In genomic region chr12:3216726-3217682, GRCh38 we compare ENCODE assay signal across 10 cellular contexts.
DNase-seq lines count a peak whose midpoint lies in the region; ATAC-seq and TF ChIP-seq lines count a peak whose summit lies in the region.
"Had no signal": no experiment of that assay in that cellular context is flagged by ENCODE, and none has a peak within 500 bp of the region (broad histone marks: within the 10 kb centered on the region; RNA-seq: fewer than 3 reads in every experiment).

No MANE protein-coding gene starts in this region.

- TF ChIP-seq POLR2A in prostate gland (IDR thresholded peaks at IDR 0.05): no peak

- no peaks in the 10 kb centered on the region for H3K9me3 ChIP-seq in SK-N-SH
- no peaks in the 10 kb centered on the region for H3K9me3 ChIP-seq in prostate gland

- POLR2A ChIA-PET in SK-N-SH (lab: Yijun Ruan, JAX): interaction anchor here (1.0 to 1.2 kb wide), 2 partner anchors 10 to 12 kb away, joined by 3 to 4 read pairs; no protein-coding TSS in a partner anchor
- POLR2A ChIA-PET in activated CD4-positive, alpha-beta memory T cell treated with anti-CD3 and anti-CD28 coated beads, Interleukin-2, amount 10 ng/mL, durations not matched to agents 7 days and 5 days (lab: Charles Lee): no interaction called here

- H3F3A ChIP-seq in SK-N-SH (replicated peaks; ENCODE audit: insufficient read depth): peaks cover 16% of the 10 kb centered on the region

- no peaks in the 10 kb centered on the region for H3K9me2 ChIP-seq in SK-N-SH

- peak in 1 of 2 experiments; percentile 6; a peak in 1 of 4 replicates for TF ChIP-seq EP300 in SK-N-SH (IDR thresholded peaks at IDR 0.05; ENCODE audit: borderline replicate concordance in 1 of 2, low read depth in 1 of 2, low read length in 1 of 2)

- 87% methylated on average over 10 of the region's 12 CpGs for WGBS in SK-N-SH (ENCODE audit: low lambda C conversion rate)
- WGBS in prostate gland: 75% methylated on average over 11 of the region's 12 CpGs

- H3K4me3 Mint-ChIP-seq in activated CD4-positive, alpha-beta memory T cell treated with anti-CD3 and anti-CD28 coated beads, Interleukin-2, amount 10 ng/mL, durations not matched to agents 7 days and 5 days: no peak overlapping the region
- H3K4me3 Mint-ChIP-seq: activated CD4-positive, alpha-beta memory T cell treated with anti-CD3 and anti-CD28 coated beads for 36 hours; central memory CD8-positive, alpha-beta T cell had no signal

- H3K27ac ChIP-seq in SK-N-SH (ENCODE audit: low read depth in 2 of 2, low read length in 1 of 2) (peak overlapping the region in 1 of 2 experiments; percentile 75; a peak in 2 of 4 replicates), prostate gland (peak overlapping the region; percentile 39 to 79)

- H3K4me2 ChIP-seq in SK-N-SH: 0 out of 2 replicates have a peak overlapping the region, but pooled peaks have one; percentile 29

- no peaks in the 10 kb centered on the region for H3K4me1 Mint-ChIP-seq in activated CD4-positive, alpha-beta memory T cell treated with anti-CD3 and anti-CD28 coated beads, Interleukin-2, amount 10 ng/mL, durations not matched to agents 7 days and 5 days
- H3K4me1 Mint-ChIP-seq: central memory CD8-positive, alpha-beta T cell had no signal

- H3K27me3 ChIP-seq in SK-N-SH (ENCODE audit: insufficient read depth) (no peaks in the 10 kb centered on the region), prostate gland (replicated peaks; ENCODE audit: insufficient read depth) (no peaks in the 10 kb centered on the region)

- no peak for ATAC-seq in left lobe of liver

- H3K36me3 Mint-ChIP-seq in activated CD4-positive, alpha-beta memory T cell treated with anti-CD3 and anti-CD28 coated beads, Interleukin-2, amount 10 ng/mL, durations not matched to agents 7 days and 5 days (ENCODE audit: low read depth): no peaks in the 10 kb centered on the region
- H3K36me3 Mint-ChIP-seq: activated CD4-positive, alpha-beta memory T cell treated with anti-CD3 and anti-CD28 coated beads for 36 hours had no signal

- no peak overlapping the region for H3K9ac ChIP-seq in SK-N-SH

- H3K27me3 Mint-ChIP-seq in activated CD4-positive, alpha-beta memory T cell treated with anti-CD3 and anti-CD28 coated beads, Interleukin-2, amount 10 ng/mL, durations not matched to agents 7 days and 5 days: peaks cover 2% of the 10 kb centered on the region

- H3K4me3 ChIP-seq in SK-N-SH (ENCODE audit: low read depth in 2 of 2, low read length in 1 of 2) (no peak overlapping the region), prostate gland (no peak overlapping the region)

- H3K9me3 Mint-ChIP-seq in activated CD4-positive, alpha-beta memory T cell treated with anti-CD3 and anti-CD28 coated beads, Interleukin-2, amount 10 ng/mL, durations not matched to agents 7 days and 5 days: no peaks in the 10 kb centered on the region
- H3K9me3 Mint-ChIP-seq: activated CD4-positive, alpha-beta memory T cell treated with anti-CD3 and anti-CD28 coated beads for 36 hours; central memory CD8-positive, alpha-beta T cell had no signal

- no peaks in the 10 kb centered on the region for H3K79me2 ChIP-seq in SK-N-SH (ENCODE audit: insufficient read depth)

- H3K4me1 ChIP-seq in SK-N-SH (ENCODE audit: control insufficient read depth in 1 of 2, insufficient read depth in 2 of 2, low read depth in 1 of 2, low read length in 1 of 2) (peaks cover 31 to 47% of the 10 kb centered on the region in 2 experiments), prostate gland (replicated peaks) (peaks cover 26% of the 10 kb centered on the region)

- intact Hi-C loops in prostate gland (cut with DNase I) (no loop called here), head of caudate nucleus (cut with DNase I) (no loop called here)

- no peak overlapping the region for H2AFZ ChIP-seq in SK-N-SH (ENCODE audit: low read depth)

- TF ChIP-seq CTCF in SK-N-SH (IDR thresholded peaks at IDR 0.05): no peak
- no peak for TF ChIP-seq CTCF in prostate gland (IDR thresholded peaks at IDR 0.05)

- H3K27ac Mint-ChIP-seq in activated CD4-positive, alpha-beta memory T cell treated with anti-CD3 and anti-CD28 coated beads, Interleukin-2, amount 10 ng/mL, durations not matched to agents 7 days and 5 days: no peak overlapping the region
- H3K27ac Mint-ChIP-seq: activated CD4-positive, alpha-beta memory T cell treated with anti-CD3 and anti-CD28 coated beads for 36 hours had no signal

- H3K36me3 ChIP-seq in SK-N-SH (replicated peaks in 1 of 2; ENCODE audit: control insufficient read depth in 1 of 2, insufficient read depth in 2 of 2, low read length in 1 of 2) (no peaks in the 10 kb centered on the region), prostate gland (no peaks in the 10 kb centered on the region)

- CTCF ChIA-PET in SK-N-SH (lab: Yijun Ruan, JAX): interaction anchor here (1.2 to 7.9 kb wide), 5 partner anchors 10 to 81 kb away, joined by 3 to 56 read pairs (median 22); no protein-coding TSS in a partner anchor
- CTCF ChIA-PET in activated CD4-positive, alpha-beta memory T cell treated with anti-CD3 and anti-CD28 coated beads, Interleukin-2, amount 10 ng/mL, durations not matched to agents 7 days and 5 days (lab: Charles Lee): no interaction called here

- H4K20me1 ChIP-seq in SK-N-SH (ENCODE audit: insufficient read depth): no peaks in the 10 kb centered on the region

- TF ChIP-seq RAD21 in SK-N-SH (IDR thresholded peaks at IDR 0.05; ENCODE audit: low read length): no peak

- DNase-seq in EH (ENCODE audit: low read depth) (peak; percentile 91), SK-N-SH (no peak), fibroblast of gingiva (ENCODE audit: low read depth) (peak; percentile 35), prostate gland (ENCODE audit: low spot score) (no peak), head of caudate nucleus (no peak), cerebellar nuclear complex (lab: John Stamatoyannopoulos, UW) (no peak), left lobe of liver (ENCODE audit: low spot score) (no peak)
- no peak for DNase-seq in activated CD4-positive, alpha-beta memory T cell treated with anti-CD3 and anti-CD28 coated beads, Interleukin-2, amount 10 ng/mL, durations not matched to agents 7 days and 5 days
- DNase-seq: activated CD4-positive, alpha-beta memory T cell treated with anti-CD3 and anti-CD28 coated beads for 36 hours had no signal

TF ChIP-seq in SK-N-SH, 30 proteins besides CTCF, POLR2A, EP300 and RAD21:
- TF ChIP-seq TCF12 (IDR thresholded peaks at IDR 0.05): peak; percentile 39; the same call in 1 of the 2 replicates
- TF ChIP-seq FOSL2 (IDR thresholded peaks at IDR 0.05; ENCODE audit: borderline replicate concordance, low read depth): peak; percentile 48; the same call in 1 of the 2 replicates
- no peak for TF ChIP-seq SMC3 (IDR thresholded peaks at IDR 0.05; ENCODE audit: low read depth, low read length)
- TF ChIP-seq PBX3 (IDR thresholded peaks at IDR 0.05): 0 out of 2 replicates have a peak, but pooled peaks have one; percentile 11

Comparison
In these comparisons a context has a peak if more than half of its experiments do, and no peak if none do; other contexts are left out.
1. DNase-seq: peak in EH (single experiment) and fibroblast of gingiva (single experiment); none in SK-N-SH (single experiment), prostate gland (single experiment), head of caudate nucleus (0 of 42), cerebellar nuclear complex (0 of 2), activated CD4-positive, alpha-beta memory T cell treated with anti-CD3 and anti-CD28 coated beads, Interleukin-2, amount 10 ng/mL, durations not matched to agents 7 days and 5 days (single experiment) and left lobe of liver (single experiment).